In the genomic region with DNA sequence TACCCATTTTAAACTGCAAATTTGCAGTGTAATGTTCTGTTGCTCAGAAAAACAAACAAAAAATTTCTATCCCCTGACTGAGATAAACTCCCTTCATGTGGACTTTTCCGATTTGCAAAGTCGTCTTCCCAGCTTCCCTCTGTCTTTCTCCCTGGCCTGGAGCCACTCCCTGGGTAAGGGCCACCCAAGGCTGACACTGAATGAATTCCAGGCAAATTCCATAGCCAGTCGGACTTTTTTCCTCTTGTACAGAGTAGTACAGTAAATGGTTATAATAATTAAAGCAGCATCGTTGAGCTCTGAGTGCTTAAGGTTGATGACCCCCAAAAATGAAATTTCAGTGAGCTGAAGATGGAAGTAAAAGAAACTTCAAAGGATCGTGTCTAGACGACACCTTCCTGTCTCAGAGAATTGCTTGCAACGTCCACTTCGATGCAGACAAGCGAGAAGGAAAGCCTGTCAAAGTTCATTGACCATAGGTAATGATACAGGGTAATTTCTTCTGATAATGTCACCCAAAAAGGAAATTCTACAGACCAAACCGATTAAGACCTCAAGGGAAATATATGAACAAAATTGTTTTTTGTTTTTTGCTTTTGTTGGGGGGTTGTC, we compare ENCODE assay signal across 2 cellular contexts.
TF ChIP-seq lines count a peak whose summit lies in the region.

No MANE protein-coding gene starts in this region.

TF ChIP-seq in HepG2, 621 proteins besides CTCF, POLR2A, EP300 and RAD21:
- TF ChIP-seq, protein P1, sequence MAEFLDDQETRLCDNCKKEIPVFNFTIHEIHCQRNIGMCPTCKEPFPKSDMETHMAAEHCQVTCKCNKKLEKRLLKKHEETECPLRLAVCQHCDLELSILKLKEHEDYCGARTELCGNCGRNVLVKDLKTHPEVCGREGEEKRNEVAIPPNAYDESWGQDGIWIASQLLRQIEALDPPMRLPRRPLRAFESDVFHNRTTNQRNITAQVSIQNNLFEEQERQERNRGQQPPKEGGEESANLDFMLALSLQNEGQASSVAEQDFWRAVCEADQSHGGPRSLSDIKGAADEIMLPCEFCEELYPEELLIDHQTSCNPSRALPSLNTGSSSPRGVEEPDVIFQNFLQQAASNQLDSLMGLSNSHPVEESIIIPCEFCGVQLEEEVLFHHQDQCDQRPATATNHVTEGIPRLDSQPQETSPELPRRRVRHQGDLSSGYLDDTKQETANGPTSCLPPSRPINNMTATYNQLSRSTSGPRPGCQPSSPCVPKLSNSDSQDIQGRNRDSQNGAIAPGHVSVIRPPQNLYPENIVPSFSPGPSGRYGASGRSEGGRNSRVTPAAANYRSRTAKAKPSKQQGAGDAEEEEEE (CRISPR knock-in tag; IDR thresholded peaks at IDR 0.05; ENCODE audit: borderline replicate concordance): no peak

TF ChIP-seq in HEK293T, 16 proteins besides CTCF, POLR2A, EP300 and RAD21:
- TF ChIP-seq SP1 (IDR thresholded peaks at IDR 0.05) (no peak), CTBP1 (IDR thresholded peaks at IDR 0.05; ENCODE audit: borderline replicate concordance) (no peak), LEF1 (IDR thresholded peaks at IDR 0.05; ENCODE audit: borderline replicate concordance) (no peak), FOXM1 (IDR thresholded peaks at IDR 0.05; ENCODE audit: borderline replicate concordance) (no peak), BHLHE40 (IDR thresholded peaks at IDR 0.05; ENCODE audit: borderline replicate concordance) (no peak), SUZ12 (IDR thresholded peaks at IDR 0.05) (no peak), ELF4 (IDR thresholded peaks at IDR 0.05) (no peak), TARDBP (IDR thresholded peaks at IDR 0.05) (no peak), FOXK2 (IDR thresholded peaks at IDR 0.05) (no peak), FOXA1 (IDR thresholded peaks at IDR 0.05) (no peak), HDGF (IDR thresholded peaks at IDR 0.05; ENCODE audit: borderline replicate concordance) (no peak), NFRKB (IDR thresholded peaks at IDR 0.05) (no peak), ARNT (IDR thresholded peaks at IDR 0.05) (no peak), L3MBTL2 (conservative IDR thresholded peaks at IDR 0.05) (no peak), ZNF384 (IDR thresholded peaks at IDR 0.05) (no peak)
- TF ChIP-seq, protein P2, sequence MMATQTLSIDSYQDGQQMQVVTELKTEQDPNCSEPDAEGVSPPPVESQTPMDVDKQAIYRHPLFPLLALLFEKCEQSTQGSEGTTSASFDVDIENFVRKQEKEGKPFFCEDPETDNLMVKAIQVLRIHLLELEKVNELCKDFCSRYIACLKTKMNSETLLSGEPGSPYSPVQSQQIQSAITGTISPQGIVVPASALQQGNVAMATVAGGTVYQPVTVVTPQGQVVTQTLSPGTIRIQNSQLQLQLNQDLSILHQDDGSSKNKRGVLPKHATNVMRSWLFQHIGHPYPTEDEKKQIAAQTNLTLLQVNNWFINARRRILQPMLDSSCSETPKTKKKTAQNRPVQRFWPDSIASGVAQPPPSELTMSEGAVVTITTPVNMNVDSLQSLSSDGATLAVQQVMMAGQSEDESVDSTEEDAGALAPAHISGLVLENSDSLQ (IDR thresholded peaks at IDR 0.05): no peak
TF ChIP-seq in HEK293T: peak in this region for 0.
